Comparison of ENCODE assay signal across 17 cellular contexts in genomic region chr12:130966443-130967030, GRCh38. TPM values are rescaled to one million over a fixed set of nuclear protein-coding genes. Genes with fewer than 3 reads are reported as not detected.
"Had no signal": no experiment of that assay in that cellular context is flagged by ENCODE, and none has a peak within 500 bp of the region (broad histone marks: within the 10 kb centered on the region; RNA-seq: fewer than 3 reads in every experiment).

No MANE protein-coding gene starts in this region.

- H3K4me3 ChIP-seq: gastrocnemius medialis, heart left ventricle, lung, transverse colon had no signal

- H3K9me3 ChIP-seq: gastrocnemius medialis, heart left ventricle, transverse colon had no signal

- ATAC-seq: gastrocnemius medialis, heart left ventricle, left colon had no signal

- H3K27ac ChIP-seq: gastrocnemius medialis, transverse colon had no signal

- H3K36me3 ChIP-seq: gastrocnemius medialis, transverse colon had no signal

- DNase-seq: activated CD4-positive, CD25-positive, alpha-beta regulatory T cell treated with anti-CD3 and anti-CD28 coated beads, Interleukin-2, amount 50 U/mL, for 72 hours; activated naive CD4-positive, alpha-beta T cell treated with anti-CD3 and anti-CD28 coated beads, Interleukin-2, amount 50 U/mL, for 16 hours; endodermal cell; gastrocnemius medialis; heart left ventricle; immature natural killer cell; naive B cell; retina; small intestine; stimulated activated CD4-positive, alpha-beta T cell treated with anti-CD3 and anti-CD28 coated beads, Interleukin-4, amount 100 ng/mL, for 4 hours; stimulated activated CD8-positive, alpha-beta memory T cell treated with anti-CD3 and anti-CD28 coated beads, Interleukin-4, amount 100 ng/mL, for 48 hours; stimulated activated naive CD4-positive, alpha-beta T cell treated with Interleukin-2 at 50 U/mL for 16 hours; substantia nigra; transverse colon had no signal

- H3K27me3 ChIP-seq: gastrocnemius medialis, heart left ventricle, transverse colon had no signal

RNA-seq across cellular contexts. Expression of gene ADGRD1, which starts 12.8 kb away (rescaled TPM):
- total RNA-seq: epithelial cell of proximal tubule had no signal
